34 cellular contexts compared by ENCODE assay signal in genomic region chr11:31355817-31356216, GRCh38. TPM values are rescaled to one million over a fixed set of nuclear protein-coding genes. Genes with fewer than 3 reads are reported as not detected.
"Had no signal": no experiment of that assay in that cellular context is flagged by ENCODE, and none has a peak within 500 bp of the region (broad histone marks: within the 10 kb centered on the region; RNA-seq: fewer than 3 reads in every experiment).

No MANE protein-coding gene starts in this region.

- H3K36me3 Mint-ChIP-seq: activated naive CD4-positive, alpha-beta T cell treated with anti-CD3 and anti-CD28 coated beads, Interleukin-2, amount 10 ng/mL, durations not matched to agents 7 days and 5 days; activated naive CD8-positive, alpha-beta T cell treated with anti-CD3 and anti-CD28 coated beads, Interleukin-2, amount 10 ng/mL, durations not matched to agents 7 days and 5 days; brain; natural killer cell treated with Interleukin-12 subunit alpha and Interleukin-12 subunit beta and Interleukin-15 and Interleukin-18, amount 100 ng/mL, for 72 hours; type B pancreatic cell had no signal

- H3K4me3 Mint-ChIP-seq: activated naive CD4-positive, alpha-beta T cell treated with anti-CD3 and anti-CD28 coated beads, Interleukin-2, amount 10 ng/mL, durations not matched to agents 7 days and 5 days; activated naive CD8-positive, alpha-beta T cell treated with anti-CD3 and anti-CD28 coated beads, Interleukin-2, amount 10 ng/mL, durations not matched to agents 7 days and 5 days; activated T-helper 1 cell treated with anti-CD3 and anti-CD28 coated beads, Interleukin-12 subunit alpha, Interleukin-12 subunit beta, Interleukin-2, Interleukin-4 antibody, amounts not matched to agents 30 ng/mL and 10 ng/mL and 1 ng/mL, durations not matched to agents 14 hours and 24 hours and 36 hours; brain; central memory CD8-positive, alpha-beta T cell; dendritic cell treated with granulocyte-macrophage colony-stimulating factor and Interleukin-4, amounts not matched to agents 40 ng/mL and 50 ng/mL, for 4 days; endodermal cell; natural killer cell treated with Interleukin-12 subunit alpha and Interleukin-12 subunit beta and Interleukin-15 and Interleukin-18, amount 100 ng/mL, for 72 hours; stimulated activated naive CD8-positive, alpha-beta T cell treated with anti-CD3 and anti-CD28 coated beads, Interleukin-15, Interleukin-2, amounts not matched to agents 100 ng/mL and 50 ng/mL, for 24 hours; T-helper 17 cell; type B pancreatic cell had no signal

- H3K27me3 Mint-ChIP-seq: activated naive CD4-positive, alpha-beta T cell treated with anti-CD3 and anti-CD28 coated beads, Interleukin-2, amount 10 ng/mL, durations not matched to agents 7 days and 5 days; type B pancreatic cell had no signal

- ATAC-seq: activated CD4-positive, CD25-positive, alpha-beta regulatory T cell treated with anti-CD3 and anti-CD28 coated beads, Interleukin-2, amount 50 U/mL, for 24 hours; heart left ventricle; natural killer cell treated with Interleukin-12 subunit alpha and Interleukin-12 subunit beta and Interleukin-15 and Interleukin-18, amount 100 ng/mL, for 72 hours; right lobe of liver; T-helper 17 cell had no signal

- H3K27ac ChIP-seq: ascending aorta, epithelial cell of prostate, esophagus squamous epithelium, gastroesophageal sphincter, heart left ventricle, left lung, lower lobe of right lung, right lobe of liver, skin epidermis, uterus, WERI-Rb-1 had no signal

- DNase-seq: activated CD4-positive, alpha-beta T cell treated with anti-CD3 and anti-CD28 coated beads for 48 hours; activated CD4-positive, alpha-beta T cell treated with anti-CD3 and anti-CD28 coated beads, Interleukin-2, amount 50 U/mL, for 48 hours; activated CD8-positive, alpha-beta memory T cell treated with anti-CD3 and anti-CD28 coated beads, Interleukin-2, amount 50 U/mL, for 4 hours; activated effector memory CD4-positive, alpha-beta T cell treated with anti-CD3 and anti-CD28 coated beads, Interleukin-2, amount 50 U/mL, for 16 hours; activated naive CD4-positive, alpha-beta T cell treated with anti-CD3 and anti-CD28 coated beads, Interleukin-2, amount 10 ng/mL, durations not matched to agents 7 days and 5 days; activated naive CD8-positive, alpha-beta T cell treated with anti-CD3 and anti-CD28 coated beads, Interleukin-2, amount 10 ng/mL, durations not matched to agents 7 days and 5 days; activated T-cell treated with anti-CD3 and anti-CD28 coated beads, Interleukin-2, amount 50 U/mL, for 1 hour; endodermal cell; esophagus squamous epithelium; heart left ventricle; hypothalamus; left lung; lower lobe of right lung; mesendoderm; right lobe of liver; stimulated activated CD4-positive, alpha-beta T cell treated with anti-CD3 and anti-CD28 coated beads, Interleukin-12 subunit alpha, Interleukin-12 subunit beta, amount 100 ng/mL, for 4 hours; stimulated activated CD4-positive, alpha-beta T cell treated with anti-CD3 and anti-CD28 coated beads, Interleukin-4, amount 100 ng/mL, for 1 hour; substantia nigra; T-helper 17 cell; T1000; uterus; WERI-Rb-1 had no signal

- H3K9me3 Mint-ChIP-seq: activated naive CD4-positive, alpha-beta T cell treated with anti-CD3 and anti-CD28 coated beads, Interleukin-2, amount 10 ng/mL, durations not matched to agents 7 days and 5 days; activated naive CD8-positive, alpha-beta T cell treated with anti-CD3 and anti-CD28 coated beads, Interleukin-2, amount 10 ng/mL, durations not matched to agents 7 days and 5 days; activated T-helper 1 cell treated with anti-CD3 and anti-CD28 coated beads, Interleukin-12 subunit alpha, Interleukin-12 subunit beta, Interleukin-2, Interleukin-4 antibody, amounts not matched to agents 30 ng/mL and 10 ng/mL and 1 ng/mL, durations not matched to agents 14 hours and 24 hours and 36 hours; central memory CD8-positive, alpha-beta T cell; dendritic cell treated with granulocyte-macrophage colony-stimulating factor and Interleukin-4, amounts not matched to agents 40 ng/mL and 50 ng/mL, for 4 days; natural killer cell treated with Interleukin-12 subunit alpha and Interleukin-12 subunit beta and Interleukin-15 and Interleukin-18, amount 100 ng/mL, for 72 hours; stimulated activated naive CD8-positive, alpha-beta T cell treated with anti-CD3 and anti-CD28 coated beads, Interleukin-15, Interleukin-2, amounts not matched to agents 100 ng/mL and 50 ng/mL, for 24 hours had no signal

- H3K36me3 ChIP-seq: ascending aorta, esophagus squamous epithelium, gastroesophageal sphincter, heart left ventricle, left lung, lower lobe of right lung, right lobe of liver, uterus, WERI-Rb-1 had no signal

- H3K27me3 ChIP-seq: ascending aorta, esophagus squamous epithelium, gastroesophageal sphincter, left lung, right lobe of liver, uterus had no signal

- H3K4me3 ChIP-seq: ascending aorta, esophagus squamous epithelium, gastroesophageal sphincter, heart left ventricle, left lung, lower lobe of right lung, right lobe of liver, skin epidermis, uterus had no signal

- H3K4me1 ChIP-seq: ascending aorta, esophagus squamous epithelium, gastroesophageal sphincter, heart left ventricle, left lung, lower lobe of right lung, right lobe of liver, uterus had no signal

- H3K9me3 ChIP-seq: ascending aorta, esophagus squamous epithelium, gastroesophageal sphincter, heart left ventricle, left lung, lower lobe of right lung, right lobe of liver, uterus had no signal

- H3K27ac Mint-ChIP-seq: activated naive CD4-positive, alpha-beta T cell treated with anti-CD3 and anti-CD28 coated beads, Interleukin-2, amount 10 ng/mL, durations not matched to agents 7 days and 5 days; activated naive CD8-positive, alpha-beta T cell treated with anti-CD3 and anti-CD28 coated beads, Interleukin-2, amount 10 ng/mL, durations not matched to agents 7 days and 5 days; activated T-helper 1 cell treated with anti-CD3 and anti-CD28 coated beads, Interleukin-12 subunit alpha, Interleukin-12 subunit beta, Interleukin-2, Interleukin-4 antibody, amounts not matched to agents 30 ng/mL and 10 ng/mL and 1 ng/mL, durations not matched to agents 14 hours and 24 hours and 36 hours; dendritic cell treated with granulocyte-macrophage colony-stimulating factor and Interleukin-4, amounts not matched to agents 40 ng/mL and 50 ng/mL, for 4 days; natural killer cell treated with Interleukin-12 subunit alpha and Interleukin-12 subunit beta and Interleukin-15 and Interleukin-18, amount 100 ng/mL, for 72 hours; stimulated activated naive CD8-positive, alpha-beta T cell treated with anti-CD3 and anti-CD28 coated beads, Interleukin-15, Interleukin-2, amounts not matched to agents 100 ng/mL and 50 ng/mL, for 24 hours; T-helper 17 cell; type B pancreatic cell had no signal

- H3K4me1 Mint-ChIP-seq: activated naive CD4-positive, alpha-beta T cell treated with anti-CD3 and anti-CD28 coated beads, Interleukin-2, amount 10 ng/mL, durations not matched to agents 7 days and 5 days; activated naive CD8-positive, alpha-beta T cell treated with anti-CD3 and anti-CD28 coated beads, Interleukin-2, amount 10 ng/mL, durations not matched to agents 7 days and 5 days; central memory CD8-positive, alpha-beta T cell had no signal

RNA-seq across cellular contexts. Expression of gene DCDC1, which starts 13.7 kb away (rescaled TPM):
- total RNA-seq: activated naive CD8-positive, alpha-beta T cell treated with anti-CD3 and anti-CD28 coated beads, Interleukin-2, amount 10 ng/mL, durations not matched to agents 7 days and 5 days; activated T-helper 1 cell treated with anti-CD3 and anti-CD28 coated beads, Interleukin-12 subunit alpha, Interleukin-12 subunit beta, Interleukin-2, Interleukin-4 antibody, amounts not matched to agents 30 ng/mL and 10 ng/mL and 1 ng/mL, durations not matched to agents 14 hours and 24 hours and 36 hours; ascending aorta; esophagus squamous epithelium had no signal
